Comparison of ENCODE assay signal across 8 cellular contexts in genomic region chr11:43567396-43567975, GRCh38.
DNase-seq lines count a peak whose midpoint lies in the region; ATAC-seq and TF ChIP-seq lines count a peak whose summit lies in the region.

No MANE protein-coding gene starts in this region.

- H2AFZ ChIP-seq in OCI-LY3 (ENCODE audit: low read depth, low read length) (no peak overlapping the region), neural progenitor cell (replicated peaks) (no peak overlapping the region)

- H3K4me2 ChIP-seq in OCI-LY3 (ENCODE audit: low read length), result no peak overlapping the region
- H3K4me2 ChIP-seq in neural progenitor cell, result no peak overlapping the region

- H3K4me3 Mint-ChIP-seq in endodermal cell (no peak overlapping the region), neural progenitor cell (no peak overlapping the region)

- H4K20me1 ChIP-seq in OCI-LY3 (ENCODE audit: insufficient read depth, low read length) (no peaks in the 10 kb centered on the region), neural progenitor cell (ENCODE audit: low read depth) (no peaks in the 10 kb centered on the region)

- TF ChIP-seq POLR2A in vagina (IDR thresholded peaks at IDR 0.05), result no peak

- H3K9me3 Mint-ChIP-seq in endodermal cell (no peaks in the 10 kb centered on the region), neural progenitor cell (peaks cover 8% of the 10 kb centered on the region)

- H3K36me3 Mint-ChIP-seq in endodermal cell (ENCODE audit: low read depth) (no peaks in the 10 kb centered on the region), neural progenitor cell (peaks cover 14% of the 10 kb centered on the region)

- H3K79me2 ChIP-seq in OCI-LY3 (ENCODE audit: low read length) (no peaks in the 10 kb centered on the region), neural progenitor cell (ENCODE audit: low read depth) (no peaks in the 10 kb centered on the region)

- DNase-seq in ACHN (peak; percentile 45), GM13976 (ENCODE audit: low spot score) (peak; percentile 67), HT1080 (ENCODE audit: low read depth) (peak; percentile 51), endodermal cell (peak; percentile 61), neural progenitor cell (ENCODE audit: low spot score) (peak; percentile 69), vagina (ENCODE audit: extremely low spot score in 2 of 2) (no peak)

- H3K4me1 Mint-ChIP-seq in endodermal cell, result no peaks in the 10 kb centered on the region
- H3K4me1 Mint-ChIP-seq in neural progenitor cell, result peaks cover 9% of the 10 kb centered on the region

- H3K27me3 Mint-ChIP-seq in endodermal cell (ENCODE audit: insufficient read depth), result peaks cover 73% of the 10 kb centered on the region
- H3K27me3 Mint-ChIP-seq in neural progenitor cell (ENCODE audit: insufficient read depth, low read depth), result peaks cover 2% of the 10 kb centered on the region

- no peak for ATAC-seq in HG03095 (IDR thresholded peaks at IDR 0.05; ENCODE audit: unreplicated experiment)

- WGBS in endodermal cell (ENCODE audit: insufficient coverage in 1 of 2, insufficient read length in 1 of 2), 2 experiments, result 21 to 29% methylated on average over 5 of the region's 5 CpGs

- H3K9ac ChIP-seq in OCI-LY3 (ENCODE audit: low read length) (no peak overlapping the region), endodermal cell (ENCODE audit: extremely low read depth, low read length, poor library complexity, severe bottlenecking) (no peak overlapping the region), neural progenitor cell (no peak overlapping the region)

- H3K36me3 ChIP-seq in OCI-LY3 (replicated peaks; ENCODE audit: low read depth, low read length), result no peaks in the 10 kb centered on the region
- H3K36me3 ChIP-seq in endodermal cell (ENCODE audit: control insufficient read depth, insufficient read depth, low read length), result no peaks in the 10 kb centered on the region
- H3K36me3 ChIP-seq in neural progenitor cell, result no peaks in the 10 kb centered on the region
- H3K36me3 ChIP-seq in vagina, result no peaks in the 10 kb centered on the region

- in situ Hi-C loops in ACHN (cut with HindIII; ENCODE audit: low pct_ligation_motif_present, low pct_unique_long_range_greater_than_20kb, low sequenced_read_pairs), result no loop called here
- in situ Hi-C loops in GM13976 (cut with MboI; ENCODE audit: low sequenced_read_pairs, unreplicated experiment), result no loop called here

- H3K9me3 ChIP-seq in OCI-LY3 (ENCODE audit: insufficient read depth, low read length) (no peaks in the 10 kb centered on the region), endodermal cell (ENCODE audit: control insufficient read depth, low read length) (no peaks in the 10 kb centered on the region), neural progenitor cell (ENCODE audit: low read depth) (no peaks in the 10 kb centered on the region), vagina (no peaks in the 10 kb centered on the region)

- TF ChIP-seq CTCF in GM13976 (IDR thresholded peaks at IDR 0.05; ENCODE audit: borderline replicate concordance, control extremely low read depth, extremely low read depth, insufficient read depth, missing control alignments) (peak; percentile 63), OCI-LY3 (IDR thresholded peaks at IDR 0.05; ENCODE audit: low read depth, low read length) (peak; percentile 81), endodermal cell (conservative IDR thresholded peaks at IDR 0.05) (peak; percentile 86), neural progenitor cell (IDR thresholded peaks at IDR 0.05) (peak; percentile 83), vagina (IDR thresholded peaks at IDR 0.05) (no peak)

- H3K4me3 ChIP-seq in OCI-LY3 (ENCODE audit: low read length) (no peak overlapping the region), endodermal cell (ENCODE audit: low read length) (no peak overlapping the region), neural progenitor cell (no peak overlapping the region), vagina (no peak overlapping the region)

- H3K27ac ChIP-seq in OCI-LY3 (ENCODE audit: low read length) (no peak overlapping the region), endodermal cell (ENCODE audit: low read depth, low read length) (no peak overlapping the region), neural progenitor cell (no peak overlapping the region), vagina (no peak overlapping the region)

- intact Hi-C loops in vagina (cut with DNase I), result loop anchor here (10.0 kb wide), 1 partner anchor 63 kb away; no protein-coding TSS in a partner anchor

- peaks cover 82% of the 10 kb centered on the region for H3K27me3 ChIP-seq in OCI-LY3 (ENCODE audit: low read depth, low read length)
- H3K27me3 ChIP-seq in endodermal cell (ENCODE audit: control insufficient read depth, insufficient read depth, low read length, poor library complexity, severe bottlenecking), result peaks cover 56% of the 10 kb centered on the region
- peaks cover 50% of the 10 kb centered on the region for H3K27me3 ChIP-seq in neural progenitor cell
- no peaks in the 10 kb centered on the region for H3K27me3 ChIP-seq in vagina

- H3F3A ChIP-seq in neural progenitor cell (ENCODE audit: low read depth), result no peaks in the 10 kb centered on the region

- H3K27ac Mint-ChIP-seq in endodermal cell (no peak overlapping the region), neural progenitor cell (no peak overlapping the region)

- H3K4me1 ChIP-seq in OCI-LY3 (ENCODE audit: low read length) (no peaks in the 10 kb centered on the region), endodermal cell (ENCODE audit: control insufficient read depth, insufficient read depth, low read length) (no peaks in the 10 kb centered on the region), neural progenitor cell (no peaks in the 10 kb centered on the region), vagina (no peaks in the 10 kb centered on the region)

Comparison
In these comparisons a context has a peak if more than half of its experiments do, and no peak if none do; other contexts are left out.
1. DNase-seq: peak in ACHN (single experiment), GM13976 (single experiment), HT1080 (single experiment), endodermal cell (single experiment) and neural progenitor cell (single experiment); none in vagina (0 of 2).
2. CTCF ChIP-seq: peak in GM13976 (single experiment), OCI-LY3 (single experiment), endodermal cell (single experiment) and neural progenitor cell (single experiment); none in vagina (0 of 3).